17 cellular contexts compared by ENCODE assay signal in the genomic region with DNA sequence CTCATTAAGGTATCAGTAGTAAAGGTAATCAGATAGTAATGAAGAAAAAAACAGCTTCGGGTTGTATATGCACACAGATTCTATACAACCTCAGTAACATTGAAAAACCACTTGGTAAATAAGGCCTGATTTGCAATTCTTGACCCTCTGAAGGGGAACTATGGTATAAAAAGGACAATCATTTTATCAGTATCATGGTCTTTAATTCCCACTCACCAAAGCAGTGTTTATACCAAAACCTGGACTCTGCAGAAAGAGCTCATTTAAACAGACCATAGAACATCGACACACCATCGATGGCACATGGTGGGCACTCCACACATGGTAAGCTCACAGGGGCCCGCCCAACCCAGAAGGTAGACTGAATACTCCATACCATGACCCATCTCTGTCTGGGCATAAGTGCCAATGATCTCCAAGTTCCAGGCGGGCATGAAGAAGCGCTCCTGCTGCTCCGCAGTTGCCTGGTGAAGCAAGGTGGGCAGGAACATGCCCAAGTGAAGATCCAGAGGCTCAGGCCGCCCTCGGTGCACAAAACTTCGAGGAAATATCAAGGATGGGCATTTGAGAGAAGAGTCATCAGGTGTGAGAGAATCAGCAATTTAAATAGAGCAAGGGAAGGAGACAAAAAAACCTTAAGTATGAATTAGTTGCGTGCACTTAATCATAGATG.
"Had no signal": no experiment of that assay in that cellular context is flagged by ENCODE, and none has a peak within 500 bp of the region (broad histone marks: within the 10 kb centered on the region; RNA-seq: fewer than 3 reads in every experiment).

No MANE protein-coding gene starts in this region.

- DNase-seq: activated CD4-positive, alpha-beta memory T cell treated with anti-CD3 and anti-CD28 coated beads for 36 hours; activated gamma-delta T cell; activated naive CD8-positive, alpha-beta T cell treated with anti-CD3 and anti-CD28 coated beads for 36 hours; activated T-cell treated with anti-CD3 and anti-CD28 coated beads, Interleukin-2, amount 50 U/mL, for 48 hours; anterior cingulate cortex; esophagus squamous epithelium; foreskin fibroblast; glutamatergic neuron; left lung; stimulated activated CD4-positive, alpha-beta T cell treated with anti-CD3 and anti-CD28 coated beads, Interleukin-4, amount 100 ng/mL, for 24 hours; T-helper 9 cell; uterus had no signal

- H3K27me3 ChIP-seq: esophagus squamous epithelium, left lung, uterus had no signal

- FAIRE-seq: bronchial epithelial cell, islet of Langerhans had no signal

- H3K36me3 ChIP-seq: uterus had no signal

- H3K4me3 ChIP-seq: esophagus squamous epithelium, left lung, thoracic aorta, uterus had no signal

- H3K9me3 Mint-ChIP-seq: activated CD4-positive, alpha-beta memory T cell treated with anti-CD3 and anti-CD28 coated beads for 36 hours; activated naive CD8-positive, alpha-beta T cell treated with anti-CD3 and anti-CD28 coated beads for 36 hours; nephron; stimulated activated naive CD8-positive, alpha-beta T cell treated with anti-CD3 and anti-CD28 coated beads, Interleukin-15, Interleukin-2, amounts not matched to agents 100 ng/mL and 50 ng/mL, for 24 hours had no signal

- H3K27ac Mint-ChIP-seq: activated CD4-positive, alpha-beta memory T cell treated with anti-CD3 and anti-CD28 coated beads for 36 hours; activated naive CD8-positive, alpha-beta T cell treated with anti-CD3 and anti-CD28 coated beads for 36 hours; stimulated activated naive CD8-positive, alpha-beta T cell treated with anti-CD3 and anti-CD28 coated beads, Interleukin-15, Interleukin-2, amounts not matched to agents 100 ng/mL and 50 ng/mL, for 24 hours had no signal

- H3K27ac ChIP-seq: esophagus squamous epithelium, left lung, thoracic aorta had no signal

- H3K4me1 ChIP-seq: uterus had no signal

- H3K9me3 ChIP-seq: esophagus squamous epithelium, left lung, thoracic aorta, uterus had no signal

- H3K27me3 Mint-ChIP-seq: activated CD4-positive, alpha-beta memory T cell treated with anti-CD3 and anti-CD28 coated beads for 36 hours; activated naive CD8-positive, alpha-beta T cell treated with anti-CD3 and anti-CD28 coated beads for 36 hours; stimulated activated naive CD8-positive, alpha-beta T cell treated with anti-CD3 and anti-CD28 coated beads, Interleukin-15, Interleukin-2, amounts not matched to agents 100 ng/mL and 50 ng/mL, for 24 hours had no signal

- H3K4me3 Mint-ChIP-seq: activated CD4-positive, alpha-beta memory T cell treated with anti-CD3 and anti-CD28 coated beads for 36 hours; activated naive CD8-positive, alpha-beta T cell treated with anti-CD3 and anti-CD28 coated beads for 36 hours; nephron; stimulated activated naive CD8-positive, alpha-beta T cell treated with anti-CD3 and anti-CD28 coated beads, Interleukin-15, Interleukin-2, amounts not matched to agents 100 ng/mL and 50 ng/mL, for 24 hours had no signal
